ENCODE assay signal across 24 cellular contexts in the genomic region with DNA sequence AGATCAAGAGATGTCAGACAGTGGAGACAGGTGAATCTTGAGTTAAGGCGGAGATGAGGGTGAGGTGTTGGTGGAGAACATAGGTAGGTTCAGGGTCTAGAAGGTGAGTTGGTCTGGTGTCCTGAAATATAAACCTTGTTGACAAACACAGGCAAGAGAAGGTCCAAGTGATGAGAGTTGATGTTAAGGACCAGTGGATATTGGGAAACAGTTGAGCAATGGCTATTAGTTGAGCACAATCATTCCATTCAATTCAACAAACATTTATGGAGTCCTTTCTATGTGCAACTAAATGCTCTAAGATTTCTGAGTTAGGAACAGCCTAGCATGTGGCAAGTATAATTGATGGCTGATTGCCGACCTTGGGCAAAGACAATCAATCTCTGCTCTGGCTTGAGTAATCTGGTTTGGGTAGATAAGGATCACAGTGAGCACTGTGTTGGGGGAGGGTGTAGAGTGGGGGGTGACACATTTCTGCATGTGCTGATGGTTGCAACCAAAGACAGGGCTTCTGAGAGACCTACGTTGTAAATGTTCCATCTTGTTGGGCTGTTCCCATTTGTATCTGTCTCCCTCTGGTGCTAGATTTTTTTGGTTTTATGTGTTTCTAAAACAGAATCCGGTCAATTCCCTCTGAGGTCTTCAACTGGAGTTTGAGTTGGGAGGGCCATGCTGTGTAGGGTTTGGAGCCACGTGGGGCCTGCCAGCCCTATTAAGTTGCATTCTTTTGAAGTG.
DNase-seq lines count a peak whose midpoint lies in the region; ATAC-seq and TF ChIP-seq lines count a peak whose summit lies in the region.
"Had no signal": no experiment of that assay in that cellular context is flagged by ENCODE, and none has a peak within 500 bp of the region (broad histone marks: within the 10 kb centered on the region; RNA-seq: fewer than 3 reads in every experiment).

No MANE protein-coding gene starts in this region.

- no peaks in the 10 kb centered on the region for H3K9me2 ChIP-seq in HCT116 (ENCODE audit: insufficient read depth)

- no peaks in the 10 kb centered on the region for H3K4me1 Mint-ChIP-seq in activated CD4-positive, alpha-beta T cell treated with anti-CD3 and anti-CD28 coated beads, Interleukin-2, amount 10 ng/mL, durations not matched to agents 24 days and 14 days
- H3K4me1 Mint-ChIP-seq: activated CD4-positive, alpha-beta T cell treated with anti-CD3 and anti-CD28 coated beads, Interleukin-2, amount 10 ng/mL, durations not matched to agents 7 days and 5 days; activated naive CD8-positive, alpha-beta T cell treated with anti-CD3 and anti-CD28 coated beads, Interleukin-2, amount 10 ng/mL, durations not matched to agents 7 days and 5 days; memory B cell had no signal

- ATAC-seq in HCT116 = no peak

- no peak for DNase-seq in HCT116 (ENCODE audit: low read depth, low spot score)
- peak; percentile 51 to 86 (median 68) for DNase-seq in adrenal gland
- DNase-seq in islet precursor cell = peak; percentile 60
- DNase-seq in pons (ENCODE audit: low spot score) = peak; percentile 64
- no peak for DNase-seq in activated CD4-positive, alpha-beta T cell treated with anti-CD3 and anti-CD28 coated beads, Interleukin-2, amount 10 ng/mL, durations not matched to agents 24 days and 14 days
- no peak for DNase-seq in SIG-M5 (lab: John Stamatoyannopoulos, UW)
- no peak for DNase-seq in NCI-H187 (lab: John Stamatoyannopoulos, UW)
- DNase-seq: activated CD4-positive, alpha-beta T cell treated with anti-CD3 and anti-CD28 coated beads, Interleukin-2, amount 10 ng/mL, durations not matched to agents 7 days and 5 days; activated CD8-positive, alpha-beta memory T cell treated with anti-CD3 and anti-CD28 coated beads, Interleukin-2, amount 50 U/mL, for 4 hours; activated naive CD8-positive, alpha-beta T cell treated with anti-CD3 and anti-CD28 coated beads, Interleukin-2, amount 10 ng/mL, durations not matched to agents 7 days and 5 days; DND-41; HFFc6; NCI-H1417; NCI-H524; posterior cingulate gyrus; Right ventricle myocardium superior; stimulated activated CD4-positive, alpha-beta T cell treated with anti-CD3 and anti-CD28 coated beads, Interleukin-1b, Interleukin-23, amount 100 ng/mL, for 48 hours; stimulated activated naive CD4-positive, alpha-beta T cell; T-helper 1 cell; thyroid gland had no signal

- CTCF ChIA-PET in HCT116 (lab: Charles Lee) = no interaction called here

- H3K4me1 ChIP-seq in HCT116 (ENCODE audit: control insufficient read depth in 1 of 2, insufficient read depth in 2 of 2, low read length in 2 of 2) (no peaks in the 10 kb centered on the region), adrenal gland (replicated peaks in 1 of 2) (peaks cover 16 to 34% of the 10 kb centered on the region in 2 donors)
- H3K4me1 ChIP-seq: thyroid gland had no signal

- H4K20me1 ChIP-seq in HCT116 (ENCODE audit: insufficient read depth) = no peaks in the 10 kb centered on the region

- no peaks in the 10 kb centered on the region for H3K9me3 ChIP-seq in HCT116 (ENCODE audit: control insufficient read depth in 1 of 2, insufficient read depth in 1 of 2, low read depth in 1 of 2, low read length in 2 of 2)
- H3K9me3 ChIP-seq in adrenal gland (replicated peaks in 1 of 3) = no peaks in the 10 kb centered on the region
- H3K9me3 ChIP-seq: thyroid gland had no signal

- POLR2A ChIA-PET in HCT116 (lab: Charles Lee) = no interaction called here

- H3K79me2 ChIP-seq in HCT116 (ENCODE audit: insufficient read depth, low read length) = no peaks in the 10 kb centered on the region

- WGBS in adrenal gland, 4 donors = 50 to 55% (median 54%) methylated on average over 5 of the region's 5 CpGs

- no TSS peak for BruUV-seq in HCT116 (replicated peaks; lab: Mats Ljungman, UMichigan)

- TF ChIP-seq RAD21 in HCT116 (IDR thresholded peaks at IDR 0.05; ENCODE audit: low read depth) = peak; percentile 27

- TF ChIP-seq CTCF in HCT116 (IDR thresholded peaks at IDR 0.05 in 2 of 3, conservative IDR thresholded peaks at IDR 0.05 in 1 of 3; ENCODE audit: borderline replicate concordance in 1 of 3, insufficient read depth in 1 of 3, low read depth in 2 of 3, low read length in 2 of 3) = no peak
- peak in 2 of 6 experiments; percentile 15 to 30 for TF ChIP-seq CTCF in adrenal gland (IDR thresholded peaks at IDR 0.05)

- no peaks in the 10 kb centered on the region for H3K36me3 Mint-ChIP-seq in activated CD4-positive, alpha-beta T cell treated with anti-CD3 and anti-CD28 coated beads, Interleukin-2, amount 10 ng/mL, durations not matched to agents 24 days and 14 days (ENCODE audit: low read depth)
- H3K36me3 Mint-ChIP-seq: activated naive CD8-positive, alpha-beta T cell treated with anti-CD3 and anti-CD28 coated beads, Interleukin-2, amount 10 ng/mL, durations not matched to agents 7 days and 5 days; memory B cell; natural killer cell treated with Interleukin-12 subunit alpha and Interleukin-12 subunit beta and Interleukin-15 and Interleukin-18, amount 100 ng/mL, for 72 hours had no signal

- H3K27me3 Mint-ChIP-seq in activated CD4-positive, alpha-beta T cell treated with anti-CD3 and anti-CD28 coated beads, Interleukin-2, amount 10 ng/mL, durations not matched to agents 24 days and 14 days = peaks cover 4% of the 10 kb centered on the region

- H3K36me3 ChIP-seq in HCT116 (ENCODE audit: control insufficient read depth in 1 of 2, insufficient read depth in 2 of 2, low read length in 2 of 2) (no peaks in the 10 kb centered on the region), adrenal gland (replicated peaks in 1 of 2) (no peaks in the 10 kb centered on the region)
- H3K36me3 ChIP-seq: thyroid gland had no signal

- TF ChIP-seq POLR2A in HCT116 (IDR thresholded peaks at IDR 0.05; ENCODE audit: borderline replicate concordance, extremely low read depth, insufficient read depth, insufficient read length) (no peak), adrenal gland (IDR thresholded peaks at IDR 0.05) (no peak)

- intact Hi-C loops in HCT116 (cut with micrococcal nuclease) (no loop called here), adrenal gland (cut with DNase I) (loop anchor here in 1 of 2 donors (5.0 kb wide), 1 partner anchor 211 kb away; no protein-coding TSS in a partner anchor)
- intact Hi-C loops in activated CD4-positive, alpha-beta T cell treated with anti-CD3 and anti-CD28 coated beads, Interleukin-2, amount 10 ng/mL, durations not matched to agents 24 days and 14 days (cut with micrococcal nuclease) = no loop called here

- H2AFZ ChIP-seq in HCT116 (ENCODE audit: low read depth, low read length, poor library complexity, severe bottlenecking) = no peak overlapping the region

- H3K4me2 ChIP-seq in HCT116 (ENCODE audit: low read length) = no peak overlapping the region

- H3K4me3 Mint-ChIP-seq in activated CD4-positive, alpha-beta T cell treated with anti-CD3 and anti-CD28 coated beads, Interleukin-2, amount 10 ng/mL, durations not matched to agents 24 days and 14 days = no peak overlapping the region
- H3K4me3 Mint-ChIP-seq: activated CD4-positive, alpha-beta T cell treated with anti-CD3 and anti-CD28 coated beads, Interleukin-2, amount 10 ng/mL, durations not matched to agents 7 days and 5 days; activated naive CD8-positive, alpha-beta T cell treated with anti-CD3 and anti-CD28 coated beads, Interleukin-2, amount 10 ng/mL, durations not matched to agents 7 days and 5 days; dendritic cell treated with granulocyte-macrophage colony-stimulating factor and Interleukin-4, amounts not matched to agents 40 ng/mL and 50 ng/mL, for 4 days; HFFc6; memory B cell; natural killer cell treated with Interleukin-12 subunit alpha and Interleukin-12 subunit beta and Interleukin-15 and Interleukin-18, amount 100 ng/mL, for 72 hours had no signal

- RAD21 ChIA-PET in HCT116 (lab: Charles Lee; ENCODE audit: low non-redundant PET in 1 of 2, low total read pairs in 2 of 2, uncharacterized antibody in 2 of 2, unreplicated experiment in 2 of 2) = no interaction called here

- H3K27me3 ChIP-seq in HCT116 (ENCODE audit: insufficient read depth, low read length) (no peaks in the 10 kb centered on the region), adrenal gland (no peaks in the 10 kb centered on the region)
- H3K27me3 ChIP-seq: thyroid gland had no signal

- no peak overlapping the region for H3K9ac ChIP-seq in HCT116 (ENCODE audit: low read length)

- H3K9me3 Mint-ChIP-seq in activated CD4-positive, alpha-beta T cell treated with anti-CD3 and anti-CD28 coated beads, Interleukin-2, amount 10 ng/mL, durations not matched to agents 24 days and 14 days = no peaks in the 10 kb centered on the region
- H3K9me3 Mint-ChIP-seq: activated CD4-positive, alpha-beta T cell treated with anti-CD3 and anti-CD28 coated beads, Interleukin-2, amount 10 ng/mL, durations not matched to agents 7 days and 5 days; activated naive CD8-positive, alpha-beta T cell treated with anti-CD3 and anti-CD28 coated beads, Interleukin-2, amount 10 ng/mL, durations not matched to agents 7 days and 5 days; activated T-helper 2 cell treated with anti-CD3 and anti-CD28 coated beads, Interferon-gamma antibody, Interleukin-2, Interleukin-4, amounts not matched to agents 10 μg/mL and 5 μg/mL and 100 μg/mL, durations not matched to agents 14 hours and 24 hours and 36 hours; dendritic cell treated with granulocyte-macrophage colony-stimulating factor and Interleukin-4, amounts not matched to agents 40 ng/mL and 50 ng/mL, for 4 days; HFFc6; natural killer cell treated with Interleukin-12 subunit alpha and Interleukin-12 subunit beta and Interleukin-15 and Interleukin-18, amount 100 ng/mL, for 72 hours had no signal

- H3K4me3 ChIP-seq in HCT116 (replicated peaks in 1 of 2; ENCODE audit: low read depth in 1 of 2, low read length in 2 of 2) (no peak overlapping the region), adrenal gland (no peak overlapping the region)
- H3K4me3 ChIP-seq: thyroid gland had no signal

- no peak overlapping the region for H3K27ac ChIP-seq in HCT116 (ENCODE audit: low read depth, low read length)
- H3K27ac ChIP-seq in adrenal gland = no peak overlapping the region
- H3K27ac ChIP-seq: thyroid gland had no signal

- H3K27ac Mint-ChIP-seq in activated CD4-positive, alpha-beta T cell treated with anti-CD3 and anti-CD28 coated beads, Interleukin-2, amount 10 ng/mL, durations not matched to agents 24 days and 14 days = no peak overlapping the region
- H3K27ac Mint-ChIP-seq: activated CD4-positive, alpha-beta T cell treated with anti-CD3 and anti-CD28 coated beads, Interleukin-2, amount 10 ng/mL, durations not matched to agents 7 days and 5 days; activated naive CD8-positive, alpha-beta T cell treated with anti-CD3 and anti-CD28 coated beads, Interleukin-2, amount 10 ng/mL, durations not matched to agents 7 days and 5 days; activated T-helper 2 cell treated with anti-CD3 and anti-CD28 coated beads, Interferon-gamma antibody, Interleukin-2, Interleukin-4, amounts not matched to agents 10 μg/mL and 5 μg/mL and 100 μg/mL, durations not matched to agents 14 hours and 24 hours and 36 hours; dendritic cell treated with granulocyte-macrophage colony-stimulating factor and Interleukin-4, amounts not matched to agents 40 ng/mL and 50 ng/mL, for 4 days; HFFc6; memory B cell; natural killer cell treated with Interleukin-12 subunit alpha and Interleukin-12 subunit beta and Interleukin-15 and Interleukin-18, amount 100 ng/mL, for 72 hours had no signal

TF ChIP-seq in HCT116, 20 proteins besides CTCF, POLR2A, EP300 and RAD21:
- TF ChIP-seq CEBPB (IDR thresholded peaks at IDR 0.05; ENCODE audit: low read depth) (no peak), POLR2AphosphoS5 (IDR thresholded peaks at IDR 0.05; ENCODE audit: low read depth, low read length) (no peak)

Comparison
In these comparisons a context has a peak if more than half of its experiments do, and no peak if none do; other contexts are left out.
1. DNase-seq: peak in adrenal gland (7 of 7), islet precursor cell (single experiment) and pons (single experiment); none in HCT116 (single experiment), activated CD4-positive, alpha-beta T cell treated with anti-CD3 and anti-CD28 coated beads, Interleukin-2, amount 10 ng/mL, durations not matched to agents 24 days and 14 days (single experiment), SIG-M5 (single experiment) and NCI-H187 (0 of 2).